Comparison of ENCODE assay signal across 8 cellular contexts in genomic region chr7:106659369-106659962, GRCh38. TPM values are rescaled to one million over a fixed set of nuclear protein-coding genes. Genes with fewer than 3 reads are reported as not detected.
A peak's percentile ranks its signal among the peaks of the same experiment; 100 is the strongest.
DNase-seq lines count a peak whose midpoint lies in the region; ATAC-seq, FAIRE-seq and TF ChIP-seq lines count a peak whose summit lies in the region.

No MANE protein-coding gene starts in this region.

- ATAC-seq in GM18511 (IDR thresholded peaks at IDR 0.05; ENCODE audit: unreplicated experiment) (no peak), GM18520 (IDR thresholded peaks at IDR 0.05; ENCODE audit: unreplicated experiment) (no peak)

- H3K9me3 ChIP-seq in SJSA1 (replicated peaks), result no peaks in the 10 kb centered on the region

- H3K4me3 ChIP-seq in SJSA1, result peak overlapping the region; percentile 81
- H3K4me3 ChIP-seq in retinal pigment epithelial cell (ENCODE audit: low read length), result peak overlapping the region; percentile 80

- peak; percentile 5 for FAIRE-seq in GM18507 (lab: Jason Lieb, UNC)

- no peaks in the 10 kb centered on the region for H3K27me3 ChIP-seq in SJSA1 (replicated peaks)

- H3K27ac ChIP-seq in SJSA1, result peak overlapping the region; percentile 86

- TF ChIP-seq CTCF in retinal pigment epithelial cell (conservative IDR thresholded peaks at IDR 0.05; ENCODE audit: low read depth, low read length), result no peak

- H3K36me3 ChIP-seq in SJSA1, result peaks cover 23% of the 10 kb centered on the region

- DNase-seq in GM18507 (ENCODE audit: extremely low spot score, insufficient read length, low read depth) (no peak), SJSA1 (ENCODE audit: low read depth in 1 of 2, low spot score in 2 of 2) (no peak), fibroblast of peridontal ligament (ENCODE audit: extremely low read depth) (peak; percentile 40), retinal pigment epithelial cell (ENCODE audit: low read depth) (no peak), epidermal melanocyte (ENCODE audit: insufficient read length, low spot score) (no peak), NCI-H774 (lab: John Stamatoyannopoulos, UW) (no peak)

- peaks cover 22% of the 10 kb centered on the region for H3K4me1 ChIP-seq in SJSA1 (replicated peaks)

RNA-seq across cellular contexts. Expression of gene CCDC71L, which starts 1.5 kb away (rescaled TPM):
- 37.1 and 38.7 TPM in 2 replicates for total RNA-seq in SJSA1 (2014; rRNA removed; shearing (Covaris generic))
